11 cellular contexts compared by ENCODE assay signal in the genomic region with DNA sequence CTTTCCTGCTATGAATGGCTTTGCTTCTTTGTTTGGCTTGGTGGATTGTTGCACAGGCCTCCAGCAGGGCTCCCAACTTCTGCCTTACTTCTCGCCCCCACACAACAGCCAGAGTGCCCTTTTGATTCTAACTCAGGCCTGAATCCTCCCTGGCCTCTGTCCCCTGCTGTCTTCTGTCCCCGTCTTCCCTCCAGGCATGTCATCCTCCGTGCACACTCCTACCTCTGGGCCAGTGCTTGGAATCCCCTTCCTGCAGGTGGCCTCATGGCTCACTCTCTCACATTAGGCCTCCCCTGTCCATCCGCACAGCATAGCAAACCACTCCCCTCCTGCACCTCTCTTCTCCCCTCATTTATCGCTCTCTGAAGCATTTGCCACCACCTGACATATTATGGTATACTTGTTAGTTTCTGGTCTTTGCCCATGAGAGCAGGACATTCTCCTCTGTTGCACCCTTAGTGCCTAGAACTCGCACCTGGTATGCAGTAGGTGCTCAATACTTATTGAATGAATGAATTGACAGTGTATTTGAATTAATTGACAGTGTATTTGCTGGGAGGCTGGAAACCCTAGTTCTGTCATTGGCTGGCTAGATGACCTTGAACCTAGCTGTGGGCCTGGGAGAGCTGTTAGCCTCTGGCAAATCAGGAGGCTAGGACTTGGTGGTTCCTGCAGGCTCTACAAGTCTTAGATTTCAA. TPM values are rescaled to one million over a fixed set of nuclear protein-coding genes. Genes with fewer than 3 reads are reported as not detected.
DNase-seq lines count a peak whose midpoint lies in the region; ATAC-seq and TF ChIP-seq lines count a peak whose summit lies in the region.
"Had no signal": no experiment of that assay in that cellular context is flagged by ENCODE, and none has a peak within 500 bp of the region (broad histone marks: within the 10 kb centered on the region; RNA-seq: fewer than 3 reads in every experiment).

No MANE protein-coding gene starts in this region.

- H3K9me3 Mint-ChIP-seq in activated naive CD4-positive, alpha-beta T cell treated with anti-CD3 and anti-CD28 coated beads for 36 hours = no peaks in the 10 kb centered on the region
- H3K9me3 Mint-ChIP-seq in glutamatergic neuron (ENCODE audit: unreplicated experiment) = peaks cover 7% of the 10 kb centered on the region
- H3K9me3 Mint-ChIP-seq in stimulated activated memory B cell treated with anti-CD40 and anti-IgM and Interleukin-4, amounts not matched to agents 10 μg/mL and 1 μg/mL and 100 μg/mL, for 72 hours = no peaks in the 10 kb centered on the region

- no peaks in the 10 kb centered on the region for H3K27me3 ChIP-seq in OCI-LY3 (ENCODE audit: low read depth, low read length)
- no peaks in the 10 kb centered on the region for H3K27me3 ChIP-seq in gastrocnemius medialis
- H3K27me3 ChIP-seq: adrenal gland had no signal

- intact Hi-C loops in activated naive CD4-positive, alpha-beta T cell treated with anti-CD3 and anti-CD28 coated beads for 36 hours (cut with micrococcal nuclease) = no loop called here
- intact Hi-C loops in gastrocnemius medialis (cut with DNase I; ENCODE audit: low total_unique reads) = no loop called here

- H3K36me3 ChIP-seq in OCI-LY3 (replicated peaks; ENCODE audit: low read depth, low read length) (peaks cover 34% of the 10 kb centered on the region), gastrocnemius medialis (peaks cover 0 to 22% of the 10 kb centered on the region in 2 donors)

- H3K79me2 ChIP-seq in OCI-LY3 (ENCODE audit: low read length) = peaks cover 55% of the 10 kb centered on the region

- H3K27ac ChIP-seq in OCI-LY3 (ENCODE audit: low read length) = peak overlapping the region; percentile 45; the same call in 1 of the 2 replicates
- no peak overlapping the region for H3K27ac ChIP-seq in gastrocnemius medialis

- peaks cover 43% of the 10 kb centered on the region for H3K4me1 ChIP-seq in OCI-LY3 (ENCODE audit: low read length)
- H3K4me1 ChIP-seq in gastrocnemius medialis = peaks cover 20 to 26% of the 10 kb centered on the region in 2 donors

- no peak for TF ChIP-seq POLR2A in gastrocnemius medialis (IDR thresholded peaks at IDR 0.05)

- peaks cover 74% of the 10 kb centered on the region for H3K4me1 Mint-ChIP-seq in activated naive CD4-positive, alpha-beta T cell treated with anti-CD3 and anti-CD28 coated beads for 36 hours (ENCODE audit: low read depth)
- peaks cover 26% of the 10 kb centered on the region for H3K4me1 Mint-ChIP-seq in glutamatergic neuron (ENCODE audit: low read depth, unreplicated experiment)
- H3K4me1 Mint-ChIP-seq in stimulated activated memory B cell treated with anti-CD40 and anti-IgM and Interleukin-4, amounts not matched to agents 10 μg/mL and 1 μg/mL and 100 μg/mL, for 72 hours = peaks cover 82% of the 10 kb centered on the region

- H3K9me3 ChIP-seq in OCI-LY3 (ENCODE audit: insufficient read depth, low read length) = no peaks in the 10 kb centered on the region
- no peaks in the 10 kb centered on the region for H3K9me3 ChIP-seq in gastrocnemius medialis
- H3K9me3 ChIP-seq: adrenal gland had no signal

- no peak overlapping the region for H2AFZ ChIP-seq in OCI-LY3 (ENCODE audit: low read depth, low read length)

- no peak for TF ChIP-seq CTCF in OCI-LY3 (IDR thresholded peaks at IDR 0.05; ENCODE audit: low read depth, low read length)
- TF ChIP-seq CTCF in glutamatergic neuron (IDR thresholded peaks at IDR 0.05; ENCODE audit: partially characterized antibody, unreplicated experiment) = no peak
- TF ChIP-seq CTCF in gastrocnemius medialis (IDR thresholded peaks at IDR 0.05 in 4 of 5, conservative IDR thresholded peaks at IDR 0.05 in 1 of 5) = no peak

- peak overlapping the region; percentile 86; the same call in 1 of the 2 replicates for H3K4me2 ChIP-seq in OCI-LY3 (ENCODE audit: low read length)

- ATAC-seq in stimulated activated memory B cell treated with anti-CD40 and anti-IgM and Interleukin-4, amounts not matched to agents 10 μg/mL and 1 μg/mL and 100 μg/mL, for 72 hours = no peak
- ATAC-seq in gastrocnemius medialis = no peak

- CTCF ChIA-PET in activated naive CD4-positive, alpha-beta T cell treated with anti-CD3 and anti-CD28 coated beads for 36 hours (lab: Charles Lee) = interaction anchor here (1.0 to 1.3 kb wide), 2 partner anchors 39 to 329 kb away, joined by 3 to 5 read pairs; no protein-coding TSS in a partner anchor

- H3K27ac Mint-ChIP-seq in activated naive CD4-positive, alpha-beta T cell treated with anti-CD3 and anti-CD28 coated beads for 36 hours = peak overlapping the region; percentile 85
- peak overlapping the region; percentile 29 for H3K27ac Mint-ChIP-seq in glutamatergic neuron (ENCODE audit: unreplicated experiment)
- H3K27ac Mint-ChIP-seq in stimulated activated memory B cell treated with anti-CD40 and anti-IgM and Interleukin-4, amounts not matched to agents 10 μg/mL and 1 μg/mL and 100 μg/mL, for 72 hours = peak overlapping the region; percentile 88

- DNase-seq in activated naive CD4-positive, alpha-beta T cell treated with anti-CD3 and anti-CD28 coated beads for 36 hours = no peak
- DNase-seq in activated naive CD4-positive, alpha-beta T cell treated with anti-CD3 and anti-CD28 coated beads, Interleukin-2, amount 50 U/mL, for 16 hours = no peak
- no peak for DNase-seq in glutamatergic neuron
- DNase-seq in NCI-H1930 (lab: John Stamatoyannopoulos, UW) = no peak
- no peak for DNase-seq in NCI-H1694 (lab: John Stamatoyannopoulos, UW)
- DNase-seq in gastrocnemius medialis = no peak
- DNase-seq: adrenal gland; NCI-H1436 treated with DMSO at 0.1 percent for 48 hours; stimulated activated CD4-positive, alpha-beta T cell treated with anti-CD3 and anti-CD28 coated beads, Interleukin-4, amount 100 ng/mL, for 24 hours had no signal

- peaks cover 33% of the 10 kb centered on the region for H3K36me3 Mint-ChIP-seq in activated naive CD4-positive, alpha-beta T cell treated with anti-CD3 and anti-CD28 coated beads for 36 hours (ENCODE audit: low read depth)
- H3K36me3 Mint-ChIP-seq in glutamatergic neuron (ENCODE audit: unreplicated experiment) = no peaks in the 10 kb centered on the region
- H3K36me3 Mint-ChIP-seq in stimulated activated memory B cell treated with anti-CD40 and anti-IgM and Interleukin-4, amounts not matched to agents 10 μg/mL and 1 μg/mL and 100 μg/mL, for 72 hours = peaks cover 44% of the 10 kb centered on the region

- H3K27me3 Mint-ChIP-seq in activated naive CD4-positive, alpha-beta T cell treated with anti-CD3 and anti-CD28 coated beads for 36 hours (ENCODE audit: low read depth) = no peaks in the 10 kb centered on the region
- peaks cover 13% of the 10 kb centered on the region for H3K27me3 Mint-ChIP-seq in glutamatergic neuron (ENCODE audit: unreplicated experiment)
- H3K27me3 Mint-ChIP-seq in stimulated activated memory B cell treated with anti-CD40 and anti-IgM and Interleukin-4, amounts not matched to agents 10 μg/mL and 1 μg/mL and 100 μg/mL, for 72 hours = no peaks in the 10 kb centered on the region

- no peak overlapping the region; the same call in 1 of the 2 replicates for H3K4me3 ChIP-seq in OCI-LY3 (ENCODE audit: low read length)
- no peak overlapping the region for H3K4me3 ChIP-seq in gastrocnemius medialis
- H3K4me3 ChIP-seq: adrenal gland had no signal

- peaks cover 7% of the 10 kb centered on the region for H4K20me1 ChIP-seq in OCI-LY3 (ENCODE audit: insufficient read depth, low read length)

- no peak overlapping the region for H3K9ac ChIP-seq in OCI-LY3 (ENCODE audit: low read length)

- peak overlapping the region; percentile 87 for H3K4me3 Mint-ChIP-seq in activated naive CD4-positive, alpha-beta T cell treated with anti-CD3 and anti-CD28 coated beads for 36 hours
- H3K4me3 Mint-ChIP-seq in glutamatergic neuron (ENCODE audit: unreplicated experiment) = peak overlapping the region; percentile 50
- H3K4me3 Mint-ChIP-seq in stimulated activated memory B cell treated with anti-CD40 and anti-IgM and Interleukin-4, amounts not matched to agents 10 μg/mL and 1 μg/mL and 100 μg/mL, for 72 hours = peak overlapping the region; percentile 94

- in situ Hi-C loops in gastrocnemius medialis (cut with MboI; ENCODE audit: low sequenced_read_pairs in 4 of 4) = no loop called here

RNA-seq across cellular contexts. Expression of a gene that starts 2.9 kb away (rescaled TPM):
- total RNA-seq in activated naive CD4-positive, alpha-beta T cell treated with anti-CD3 and anti-CD28 coated beads for 36 hours = 10 to 100 TPM; 37.3 to 39.0 TPM
- total RNA-seq in glutamatergic neuron (ENCODE audit: unreplicated experiment) (52.6 TPM), gastrocnemius medialis (10 to 100 TPM in 3 of 4 donors, 1 to 10 TPM in 1; 8.1 to 16.3 (median 12.5) TPM)

RNA-seq across cellular contexts. Expression of a gene that starts 33.6 kb away (rescaled TPM):
- under 1 TPM; 0.26 to 0.52 TPM for total RNA-seq in activated naive CD4-positive, alpha-beta T cell treated with anti-CD3 and anti-CD28 coated beads for 36 hours
- total RNA-seq in glutamatergic neuron (ENCODE audit: unreplicated experiment) = 0.42 TPM
- total RNA-seq in gastrocnemius medialis = 1 to 10 TPM in 1 of 4 donors, under 1 TPM in 1, not detected in 2; 0.36 to 1.5 TPM

RNA-seq across cellular contexts. Expression of a gene that starts 41.6 kb away (rescaled TPM):
- total RNA-seq in activated naive CD4-positive, alpha-beta T cell treated with anti-CD3 and anti-CD28 coated beads for 36 hours = 10 to 100 TPM; 10.6 to 11.2 TPM
- total RNA-seq in glutamatergic neuron (ENCODE audit: unreplicated experiment) (6.7 TPM), gastrocnemius medialis (10 to 100 TPM in 1 of 4 donors, 1 to 10 TPM in 3; 2.9 to 16.0 (median 5.8) TPM)

Comparison
In these comparisons a context has a peak if more than half of its experiments do, and no peak if none do; other contexts are left out.
1. H3K27ac Mint-ChIP-seq: peak in every context shown above with its lines; median percentile 88 in stimulated activated memory B cell treated with anti-CD40 and anti-IgM and Interleukin-4, amounts not matched to agents 10 μg/mL and 1 μg/mL and 100 μg/mL, for 72 hours; 85 in activated naive CD4-positive, alpha-beta T cell treated with anti-CD3 and anti-CD28 coated beads for 36 hours; 29 in glutamatergic neuron.